In the genomic region with DNA sequence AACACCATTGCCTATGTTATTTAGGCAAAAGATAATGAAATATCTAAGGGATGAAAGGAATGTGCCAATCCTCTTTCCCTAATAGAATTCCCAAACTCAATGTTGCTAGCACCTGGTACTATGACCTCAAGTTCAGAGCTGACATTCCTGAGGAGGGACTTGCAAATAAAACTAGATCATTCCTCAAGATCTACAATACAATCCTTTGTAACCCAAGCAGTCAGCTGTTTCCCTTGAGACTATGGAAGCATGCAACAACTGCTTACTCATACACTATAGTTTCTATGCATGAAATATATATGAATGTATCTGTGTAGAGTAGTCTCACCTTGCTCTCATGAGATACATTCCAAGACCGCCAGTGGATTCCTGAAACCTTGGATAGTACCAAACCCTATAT, we compare ENCODE assay signal across 11 cellular contexts.
DNase-seq lines count a peak whose midpoint lies in the region; ATAC-seq and TF ChIP-seq lines count a peak whose summit lies in the region.
"Had no signal": no experiment of that assay in that cellular context is flagged by ENCODE, and none has a peak within 500 bp of the region (broad histone marks: within the 10 kb centered on the region; RNA-seq: fewer than 3 reads in every experiment).

No MANE protein-coding gene starts in this region.

- H3K27me3 Mint-ChIP-seq in CD4-positive, alpha-beta T cell: no peaks in the 10 kb centered on the region
- H3K27me3 Mint-ChIP-seq: activated naive CD8-positive, alpha-beta T cell treated with anti-CD3 and anti-CD28 coated beads, Interleukin-2, amount 50 U/mL, for 24 hours had no signal

- intact Hi-C loops in mucosa of descending colon (cut with DNase I, micrococcal nuclease): no loop called here
- intact Hi-C loops in CD4-positive, alpha-beta T cell (cut with DNase I, micrococcal nuclease): no loop called here

- TF ChIP-seq CTCF in RWPE2 (IDR thresholded peaks at IDR 0.05; ENCODE audit: poor library complexity, severe bottlenecking): no peak
- no peak for TF ChIP-seq CTCF in fibroblast of mammary gland (conservative IDR thresholded peaks at IDR 0.05; ENCODE audit: control insufficient read depth, insufficient read depth, low read depth, low read length)
- no peak for TF ChIP-seq CTCF in mucosa of descending colon (IDR thresholded peaks at IDR 0.05)
- no peak for TF ChIP-seq CTCF in CD4-positive, alpha-beta T cell (IDR thresholded peaks at IDR 0.05)

- POLR2A ChIA-PET in CD4-positive, alpha-beta T cell (lab: Charles Lee): no interaction called here

- no peaks in the 10 kb centered on the region for H3K79me1 ChIP-seq in trophoblast cell (ENCODE audit: low read length)

- no peak overlapping the region for H2BK12ac ChIP-seq in trophoblast cell (ENCODE audit: low read length)

- H3K9me3 ChIP-seq in RWPE2 (ENCODE audit: severe bottlenecking) (no peaks in the 10 kb centered on the region), trophoblast cell (ENCODE audit: insufficient read depth, low read depth, low read length) (no peaks in the 10 kb centered on the region), mucosa of descending colon (no peaks in the 10 kb centered on the region)
- no peaks in the 10 kb centered on the region for H3K9me3 ChIP-seq in CD4-positive, alpha-beta T cell (ENCODE audit: control insufficient read depth, low read length)
- H3K9me3 ChIP-seq: Peyer's patch, right atrium auricular region had no signal

- no peak overlapping the region for H3K4me2 ChIP-seq in trophoblast cell (ENCODE audit: low read length)

- H2AK5ac ChIP-seq in trophoblast cell (ENCODE audit: low read length): no peak overlapping the region

- peak; percentile 17 for DNase-seq in H7
- DNase-seq in RWPE2 (ENCODE audit: low spot score): no peak
- DNase-seq in fibroblast of mammary gland (ENCODE audit: low read depth): peak; percentile 66
- peak; percentile 41 to 89 for DNase-seq in trophoblast cell
- no peak for DNase-seq in COR-L47 (lab: John Stamatoyannopoulos, UW)
- DNase-seq in mucosa of descending colon: no peak
- DNase-seq in CD4-positive, alpha-beta T cell: no peak
- DNase-seq: activated naive CD8-positive, alpha-beta T cell treated with anti-CD3 and anti-CD28 coated beads, Interleukin-2, amount 50 U/mL, for 24 hours; Kasumi-1; Peyer's patch had no signal

- no peak overlapping the region for H2BK5ac ChIP-seq in trophoblast cell (ENCODE audit: low read depth, low read length, poor library complexity)

- H3K27ac ChIP-seq in RWPE2 (ENCODE audit: poor library complexity, severe bottlenecking) (peak overlapping the region; percentile 71), trophoblast cell (ENCODE audit: low read depth, low read length) (no peak overlapping the region)
- H3K27ac ChIP-seq in CD4-positive, alpha-beta T cell (ENCODE audit: low read depth, low read length): no peak overlapping the region
- H3K27ac ChIP-seq: Peyer's patch, right atrium auricular region had no signal

- no peaks in the 10 kb centered on the region for H3K27me3 ChIP-seq in H7 (ENCODE audit: control insufficient read depth, insufficient read depth, low read length)
- no peaks in the 10 kb centered on the region for H3K27me3 ChIP-seq in RWPE2 (ENCODE audit: insufficient read depth, poor library complexity, severe bottlenecking)
- no peaks in the 10 kb centered on the region for H3K27me3 ChIP-seq in trophoblast cell (ENCODE audit: insufficient read depth, low read length)
- H3K27me3 ChIP-seq in CD4-positive, alpha-beta T cell (ENCODE audit: control insufficient read depth, insufficient read depth, low read length): no peaks in the 10 kb centered on the region
- H3K27me3 ChIP-seq: Peyer's patch, right atrium auricular region had no signal

- peaks cover 5% of the 10 kb centered on the region for H3K36me3 Mint-ChIP-seq in CD4-positive, alpha-beta T cell (ENCODE audit: low read depth)

- H3K18ac ChIP-seq in trophoblast cell (ENCODE audit: low read length): no peak overlapping the region

- no peak overlapping the region for H3K14ac ChIP-seq in trophoblast cell (ENCODE audit: low read length)

- H3K4ac ChIP-seq in trophoblast cell (ENCODE audit: low read depth, low read length): no peak overlapping the region

- H3K9ac ChIP-seq in trophoblast cell (ENCODE audit: low read length): no peak overlapping the region

- no peaks in the 10 kb centered on the region for H3K9me3 Mint-ChIP-seq in CD4-positive, alpha-beta T cell
- H3K9me3 Mint-ChIP-seq: activated naive CD8-positive, alpha-beta T cell treated with anti-CD3 and anti-CD28 coated beads, Interleukin-2, amount 50 U/mL, for 24 hours had no signal

- WGBS in trophoblast cell (ENCODE audit: extremely low coverage, insufficient coverage, insufficient read length): no CpG with 5 or more reads among the region's 1 CpG

- H3K4me1 ChIP-seq in RWPE2 (ENCODE audit: insufficient read depth, poor library complexity, severe bottlenecking) (peaks cover 20% of the 10 kb centered on the region), trophoblast cell (ENCODE audit: control insufficient read depth in 1 of 2, insufficient read depth in 2 of 2, low read length in 2 of 2) (no peaks in the 10 kb centered on the region), mucosa of descending colon (ENCODE audit: low read depth) (no peaks in the 10 kb centered on the region)
- H3K4me1 ChIP-seq: Peyer's patch had no signal

- no peak overlapping the region for H2BK120ac ChIP-seq in trophoblast cell (ENCODE audit: insufficient read depth, low read length, poor library complexity)

- H3K36me3 ChIP-seq in H7 (replicated peaks; ENCODE audit: control insufficient read depth, insufficient read depth, low read length) (no peaks in the 10 kb centered on the region), RWPE2 (ENCODE audit: low read depth) (no peaks in the 10 kb centered on the region; the same call in none of the 2 replicates), trophoblast cell (ENCODE audit: control insufficient read depth in 1 of 2, insufficient read depth in 2 of 2, low read length in 2 of 2) (peaks cover 0 to 2% of the 10 kb centered on the region in 2 experiments), mucosa of descending colon (ENCODE audit: low read depth) (no peaks in the 10 kb centered on the region)
- H3K36me3 ChIP-seq: Peyer's patch, right atrium auricular region had no signal

- H3K4me3 ChIP-seq in H7 (ENCODE audit: insufficient read depth, low read depth, low read length) (no peak overlapping the region), RWPE2 (ENCODE audit: severe bottlenecking) (no peak overlapping the region), fibroblast of mammary gland (ENCODE audit: control insufficient read depth, low read depth, low read length) (no peak overlapping the region), trophoblast cell (ENCODE audit: low read depth, low read length) (no peak overlapping the region), mucosa of descending colon (no peak overlapping the region)
- H3K4me3 ChIP-seq: Peyer's patch, right atrium auricular region had no signal

- no peak overlapping the region for H3K4me3 Mint-ChIP-seq in CD4-positive, alpha-beta T cell
- H3K4me3 Mint-ChIP-seq: activated naive CD8-positive, alpha-beta T cell treated with anti-CD3 and anti-CD28 coated beads, Interleukin-2, amount 50 U/mL, for 24 hours had no signal

- H3K4me1 Mint-ChIP-seq in CD4-positive, alpha-beta T cell (ENCODE audit: low read depth): peaks cover 12% of the 10 kb centered on the region

- no peak overlapping the region for H4K91ac ChIP-seq in trophoblast cell (ENCODE audit: low read depth, low read length)

- ATAC-seq in RWPE2 (ENCODE audit: low read depth) (peak; percentile 96), mucosa of descending colon (no peak)
- no peak for ATAC-seq in CD4-positive, alpha-beta T cell (ENCODE audit: poor library complexity)
- ATAC-seq: activated naive CD8-positive, alpha-beta T cell treated with anti-CD3 and anti-CD28 coated beads, Interleukin-2, amount 50 U/mL, for 24 hours had no signal

- CTCF ChIA-PET in CD4-positive, alpha-beta T cell (lab: Charles Lee): no interaction called here

- H2AFZ ChIP-seq in trophoblast cell (ENCODE audit: insufficient read depth, low read length, poor library complexity): no peak overlapping the region

- H4K8ac ChIP-seq in trophoblast cell (ENCODE audit: low read depth, low read length): no peak overlapping the region

- H3K27ac Mint-ChIP-seq in CD4-positive, alpha-beta T cell: no peak overlapping the region
- H3K27ac Mint-ChIP-seq: activated naive CD8-positive, alpha-beta T cell treated with anti-CD3 and anti-CD28 coated beads, Interleukin-2, amount 50 U/mL, for 24 hours had no signal

- no peak overlapping the region for H4K12ac ChIP-seq in trophoblast cell (ENCODE audit: low read depth, low read length)

- no peaks in the 10 kb centered on the region for H3K79me2 ChIP-seq in trophoblast cell (ENCODE audit: control insufficient read depth, insufficient read depth, low read length, poor library complexity)

- no peak overlapping the region for H3K23ac ChIP-seq in trophoblast cell (ENCODE audit: low read length)

Comparison
In these comparisons a context has a peak if more than half of its experiments do, and no peak if none do; other contexts are left out.
1. DNase-seq: peak in H7 (single experiment), fibroblast of mammary gland (single experiment) and trophoblast cell (2 of 2); none in RWPE2 (single experiment), COR-L47 (single experiment), mucosa of descending colon (0 of 3) and CD4-positive, alpha-beta T cell (0 of 10).